7 cellular contexts compared by ENCODE assay signal in genomic region chr19:37719927-37720265, GRCh38. TPM values are rescaled to one million over a fixed set of nuclear protein-coding genes. Genes with fewer than 3 reads are reported as not detected.
DNase-seq lines count a peak whose midpoint lies in the region; ATAC-seq and TF ChIP-seq lines count a peak whose summit lies in the region.

No MANE protein-coding gene starts in this region.

- peaks cover 7% of the 10 kb centered on the region; the same call in 1 of the 2 replicates for H3K79me2 ChIP-seq in HCT116 (ENCODE audit: insufficient read depth, low read length)

- POLR2A ChIA-PET in HCT116 (lab: Charles Lee) = interaction anchor here (1.4 kb wide), 1 partner anchor 60 kb away, joined by 3 read pairs; the partner anchor contains the start of gene ZNF573
- POLR2A ChIA-PET in activated CD4-positive, alpha-beta memory T cell treated with anti-CD3 and anti-CD28 coated beads, Interleukin-2, amount 10 ng/mL, durations not matched to agents 7 days and 5 days (lab: Charles Lee) = interaction anchor here (1.1 to 1.2 kb wide), 2 partner anchors 12 to 1341 kb away, joined by 3 read pairs; partner anchors contain the start of gene ZFP14

- no peak for TF ChIP-seq CTCF in HCT116 (IDR thresholded peaks at IDR 0.05 in 2 of 3, conservative IDR thresholded peaks at IDR 0.05 in 1 of 3; ENCODE audit: borderline replicate concordance in 1 of 3, insufficient read depth in 1 of 3, low read depth in 2 of 3, low read length in 2 of 3)
- TF ChIP-seq CTCF in glutamatergic neuron (IDR thresholded peaks at IDR 0.05; ENCODE audit: partially characterized antibody, unreplicated experiment) = peak; percentile 8

- H3K36me3 ChIP-seq in HCT116 (ENCODE audit: control insufficient read depth in 1 of 2, insufficient read depth in 2 of 2, low read length in 2 of 2) = no peaks in the 10 kb centered on the region

- ATAC-seq in HCT116 = no peak
- ATAC-seq in stimulated activated memory B cell treated with anti-CD40 and anti-IgM and Interleukin-4, amounts not matched to agents 10 μg/mL and 1 μg/mL and 100 μg/mL, for 72 hours = no peak
- ATAC-seq in left colon = no peak

- H3K4me3 ChIP-seq in HCT116 (replicated peaks in 1 of 2; ENCODE audit: low read depth in 1 of 2, low read length in 2 of 2) = peak overlapping the region; percentile 75 to 83; a peak in 3 of 4 replicates

- no peaks in the 10 kb centered on the region for H3K9me3 ChIP-seq in HCT116 (ENCODE audit: control insufficient read depth in 1 of 2, insufficient read depth in 1 of 2, low read depth in 1 of 2, low read length in 2 of 2)

- BruUV-seq in HCT116 (replicated peaks; lab: Mats Ljungman, UMichigan) = no TSS peak

- peaks cover 4 to 11% of the 10 kb centered on the region in 2 experiments; a peak in 1 of 4 replicates for H3K4me1 ChIP-seq in HCT116 (ENCODE audit: control insufficient read depth in 1 of 2, insufficient read depth in 2 of 2, low read length in 2 of 2)

- H3K9ac ChIP-seq in HCT116 (ENCODE audit: low read length) = no peak overlapping the region

- no peak for TF ChIP-seq RAD21 in HCT116 (IDR thresholded peaks at IDR 0.05; ENCODE audit: low read depth)

- no peak for TF ChIP-seq POLR2A in HCT116 (IDR thresholded peaks at IDR 0.05; ENCODE audit: borderline replicate concordance, extremely low read depth, insufficient read depth, insufficient read length)

- CTCF ChIA-PET in HCT116 (lab: Charles Lee) = no interaction called here
- CTCF ChIA-PET in activated CD4-positive, alpha-beta memory T cell treated with anti-CD3 and anti-CD28 coated beads, Interleukin-2, amount 10 ng/mL, durations not matched to agents 7 days and 5 days (lab: Charles Lee) = interaction anchor here (0.5 to 1.4 kb wide), 3 partner anchors 12 to 403 kb away, joined by 3 to 5 read pairs (median 3); no protein-coding TSS in a partner anchor

- peak overlapping the region; percentile 63 for H3K27ac Mint-ChIP-seq in activated CD4-positive, alpha-beta memory T cell treated with anti-CD3 and anti-CD28 coated beads, Interleukin-2, amount 10 ng/mL, durations not matched to agents 7 days and 5 days
- no peak overlapping the region for H3K27ac Mint-ChIP-seq in glutamatergic neuron (ENCODE audit: unreplicated experiment)
- H3K27ac Mint-ChIP-seq in stimulated activated memory B cell treated with anti-CD40 and anti-IgM and Interleukin-4, amounts not matched to agents 10 μg/mL and 1 μg/mL and 100 μg/mL, for 72 hours = peak overlapping the region; percentile 86

- peak overlapping the region; percentile 78 for H3K4me2 ChIP-seq in HCT116 (ENCODE audit: low read length)

- peaks cover 10% of the 10 kb centered on the region for H3K4me1 Mint-ChIP-seq in activated CD4-positive, alpha-beta memory T cell treated with anti-CD3 and anti-CD28 coated beads, Interleukin-2, amount 10 ng/mL, durations not matched to agents 7 days and 5 days
- H3K4me1 Mint-ChIP-seq in glutamatergic neuron (ENCODE audit: low read depth, unreplicated experiment) = peaks cover 8% of the 10 kb centered on the region
- peaks cover 10% of the 10 kb centered on the region for H3K4me1 Mint-ChIP-seq in stimulated activated memory B cell treated with anti-CD40 and anti-IgM and Interleukin-4, amounts not matched to agents 10 μg/mL and 1 μg/mL and 100 μg/mL, for 72 hours

- no peak overlapping the region for H3K27ac ChIP-seq in HCT116 (ENCODE audit: low read depth, low read length)

- intact Hi-C loops in HCT116 (cut with micrococcal nuclease) (loop anchor here (5.0 kb wide), 1 partner anchor 57 kb away; the partner anchor contains the start of gene ZNF573), left colon (cut with DNase I, micrococcal nuclease) (no loop called here)

- no peaks in the 10 kb centered on the region for H3K27me3 Mint-ChIP-seq in activated CD4-positive, alpha-beta memory T cell treated with anti-CD3 and anti-CD28 coated beads, Interleukin-2, amount 10 ng/mL, durations not matched to agents 7 days and 5 days
- peaks cover 1% of the 10 kb centered on the region for H3K27me3 Mint-ChIP-seq in glutamatergic neuron (ENCODE audit: unreplicated experiment)
- H3K27me3 Mint-ChIP-seq in stimulated activated memory B cell treated with anti-CD40 and anti-IgM and Interleukin-4, amounts not matched to agents 10 μg/mL and 1 μg/mL and 100 μg/mL, for 72 hours = no peaks in the 10 kb centered on the region

- H2AFZ ChIP-seq in HCT116 (ENCODE audit: low read depth, low read length, poor library complexity, severe bottlenecking) = peak overlapping the region; percentile 69

- DNase-seq in HCT116 (ENCODE audit: low read depth, low spot score) = no peak
- DNase-seq in activated CD4-positive, alpha-beta memory T cell treated with anti-CD3 and anti-CD28 coated beads, Interleukin-2, amount 10 ng/mL, durations not matched to agents 7 days and 5 days = no peak
- no peak for DNase-seq in glutamatergic neuron
- DNase-seq in GM19240 (ENCODE audit: insufficient read length, low spot score) = no peak
- DNase-seq in HuH-7.5 (ENCODE audit: low spot score) = no peak
- no peak for DNase-seq in left colon

- peaks cover 9% of the 10 kb centered on the region for H3K36me3 Mint-ChIP-seq in activated CD4-positive, alpha-beta memory T cell treated with anti-CD3 and anti-CD28 coated beads, Interleukin-2, amount 10 ng/mL, durations not matched to agents 7 days and 5 days (ENCODE audit: low read depth)
- no peaks in the 10 kb centered on the region for H3K36me3 Mint-ChIP-seq in glutamatergic neuron (ENCODE audit: unreplicated experiment)
- peaks cover 15% of the 10 kb centered on the region for H3K36me3 Mint-ChIP-seq in stimulated activated memory B cell treated with anti-CD40 and anti-IgM and Interleukin-4, amounts not matched to agents 10 μg/mL and 1 μg/mL and 100 μg/mL, for 72 hours

- H3K9me3 Mint-ChIP-seq in activated CD4-positive, alpha-beta memory T cell treated with anti-CD3 and anti-CD28 coated beads, Interleukin-2, amount 10 ng/mL, durations not matched to agents 7 days and 5 days = peaks cover 11% of the 10 kb centered on the region
- peaks cover 3% of the 10 kb centered on the region for H3K9me3 Mint-ChIP-seq in glutamatergic neuron (ENCODE audit: unreplicated experiment)
- no peaks in the 10 kb centered on the region for H3K9me3 Mint-ChIP-seq in stimulated activated memory B cell treated with anti-CD40 and anti-IgM and Interleukin-4, amounts not matched to agents 10 μg/mL and 1 μg/mL and 100 μg/mL, for 72 hours

- RAD21 ChIA-PET in HCT116 (lab: Charles Lee; ENCODE audit: low non-redundant PET in 1 of 2, low total read pairs in 2 of 2, uncharacterized antibody in 2 of 2, unreplicated experiment in 2 of 2) = no interaction called here

- H3K9me2 ChIP-seq in HCT116 (ENCODE audit: insufficient read depth) = no peaks in the 10 kb centered on the region

- no peaks in the 10 kb centered on the region for H4K20me1 ChIP-seq in HCT116 (ENCODE audit: insufficient read depth)

- H3K27me3 ChIP-seq in HCT116 (ENCODE audit: insufficient read depth, low read length) = no peaks in the 10 kb centered on the region

- H3K4me3 Mint-ChIP-seq in activated CD4-positive, alpha-beta memory T cell treated with anti-CD3 and anti-CD28 coated beads, Interleukin-2, amount 10 ng/mL, durations not matched to agents 7 days and 5 days = peak overlapping the region; percentile 78
- peak overlapping the region; percentile 95 for H3K4me3 Mint-ChIP-seq in glutamatergic neuron (ENCODE audit: unreplicated experiment)
- peak overlapping the region; percentile 89 for H3K4me3 Mint-ChIP-seq in stimulated activated memory B cell treated with anti-CD40 and anti-IgM and Interleukin-4, amounts not matched to agents 10 μg/mL and 1 μg/mL and 100 μg/mL, for 72 hours

TF ChIP-seq in HCT116, 20 proteins besides CTCF, POLR2A, EP300 and RAD21:
- TF ChIP-seq ATF3 (IDR thresholded peaks at IDR 0.05) (no peak), ZNF274 (IDR thresholded peaks at IDR 0.05; ENCODE audit: low read depth, low read length) (no peak), EZH2phosphoT487 (IDR thresholded peaks at IDR 0.05; ENCODE audit: borderline replicate concordance) (no peak), EZH2 (IDR thresholded peaks at IDR 0.05) (no peak), REST (IDR thresholded peaks at IDR 0.05; ENCODE audit: low read depth) (no peak)
TF ChIP-seq in HCT116: peak in this region for 0.

RNA-seq across cellular contexts. Expression of gene ZNF607, which starts 0.3 kb away (rescaled TPM):
- 7.1 TPM for total RNA-seq in HCT116 (2021; ENCODE audit: unreplicated experiment)
- 2.5 and 3.4 TPM in 2 replicates for polyA plus RNA-seq in HCT116 (2012)
- total RNA-seq in activated CD4-positive, alpha-beta memory T cell treated with anti-CD3 and anti-CD28 coated beads, Interleukin-2, amount 10 ng/mL, durations not matched to agents 7 days and 5 days = 1 to 10 TPM; 4.0 to 5.1 TPM
- total RNA-seq in glutamatergic neuron (ENCODE audit: unreplicated experiment) = 12.7 TPM
- 1 to 10 TPM; 5.7 to 6.1 TPM for total RNA-seq in left colon

RNA-seq across cellular contexts. Expression of gene ZNF573, which starts 59.5 kb away (rescaled TPM):
- total RNA-seq in HCT116 (2021; ENCODE audit: unreplicated experiment) = 2.4 TPM
- 0.32 and 0.43 TPM in 2 replicates for polyA plus RNA-seq in HCT116 (2012)
- total RNA-seq in activated CD4-positive, alpha-beta memory T cell treated with anti-CD3 and anti-CD28 coated beads, Interleukin-2, amount 10 ng/mL, durations not matched to agents 7 days and 5 days = 1 to 10 TPM; 6.0 to 6.5 TPM
- 12.2 TPM for total RNA-seq in glutamatergic neuron (ENCODE audit: unreplicated experiment)
- total RNA-seq in left colon = 1 to 10 TPM; 6.0 to 7.4 TPM
